In genomic region chr17:49434821-49435581, GRCh38 we compare ENCODE assay signal across 8 cellular contexts. TPM values are rescaled to one million over a fixed set of nuclear protein-coding genes. Genes with fewer than 3 reads are reported as not detected.
A peak's percentile ranks its signal among the peaks of the same experiment; 100 is the strongest.
DNase-seq lines count a peak whose midpoint lies in the region; ATAC-seq, FAIRE-seq and TF ChIP-seq lines count a peak whose summit lies in the region.

No MANE protein-coding gene starts in this region.

- peak; percentile 67 for TF ChIP-seq CTCF in fibroblast of pulmonary artery (IDR thresholded peaks at IDR 0.05; ENCODE audit: low read length, missing control alignments)
- TF ChIP-seq CTCF in pancreas (IDR thresholded peaks at IDR 0.05), result peak; percentile 46 to 70 (median 58)
- TF ChIP-seq CTCF in omental fat pad (IDR thresholded peaks at IDR 0.05), result peak in 1 of 3 donors; percentile 45

- no peak overlapping the region for H3K4me3 ChIP-seq in fibroblast of pulmonary artery (replicated peaks; ENCODE audit: low read depth, low read length)
- no peak overlapping the region for H3K4me3 ChIP-seq in pancreas

- intact Hi-C loops in pancreas (cut with DNase I), result loop anchor here in 2 of 3 donors (5.0 to 10.0 kb wide), 2 partner anchors 117 to 120 kb away; no protein-coding TSS in a partner anchor

- no peak overlapping the region for H3K27ac ChIP-seq in pancreas

- no peak for FAIRE-seq in pancreas (lab: Jason Lieb, UNC)

- 49 to 59% methylated on average over 12 of the region's 12 CpGs for WGBS in pancreas, 2 donors

- H3K9me3 ChIP-seq in pancreas, result no peaks in the 10 kb centered on the region

- ATAC-seq in pancreas (peak in 3 of 4 donors; percentile 46 to 70 (median 69)), omental fat pad (ENCODE audit: low FRiP score) (no peak)

- H3K36me3 ChIP-seq in pancreas, result no peaks in the 10 kb centered on the region

- no peaks in the 10 kb centered on the region for H3K4me1 ChIP-seq in pancreas

- DNase-seq in stimulated activated CD4-positive, alpha-beta T cell treated with anti-CD3 and anti-CD28 coated beads, Interleukin-12 subunit alpha, Interleukin-12 subunit beta, amount 100 ng/mL, for 4 hours, result peak; percentile 37
- DNase-seq in stimulated activated CD4-positive, alpha-beta T cell treated with anti-CD3 and anti-CD28 coated beads, Interleukin-4, amount 100 ng/mL, for 1 hour, result no peak
- DNase-seq in NCI-H2196 treated with DMSO at 0.1 percent for 48 hours (lab: John Stamatoyannopoulos, UW; ENCODE audit: unreplicated experiment), result peak; percentile 14
- peak; percentile 29 for DNase-seq in activated T-cell treated with anti-CD3 and anti-CD28 coated beads for 4 hours
- peak; percentile 61 for DNase-seq in fibroblast of pulmonary artery (ENCODE audit: low read depth)
- peak in 2 of 6 donors; percentile 36 to 46 for DNase-seq in pancreas
- DNase-seq in omental fat pad (ENCODE audit: low spot score), result no peak
- no peak for DNase-seq in ureter (ENCODE audit: low spot score)

- peaks cover 0 to 4% (median 0%) of the 10 kb centered on the region in 4 donors for H3K27me3 ChIP-seq in pancreas

RNA-seq across cellular contexts. Expression of gene PHB1, which starts 20.3 kb away (rescaled TPM):
- total RNA-seq in pancreas (10 to 100 TPM; 30.1 to 71.8 (median 59.4) TPM), omental fat pad (100 to 1,000 TPM in 2 of 4 donors, 10 to 100 TPM in 2; 86.9 to 139 (median 111) TPM), ureter (172 TPM)
- polyA plus RNA-seq in pancreas, result 10 to 100 TPM; 37.6 to 52.8 TPM

Comparison
In these comparisons a context has a peak if more than half of its experiments do, and no peak if none do; other contexts are left out.
1. DNase-seq: peak in stimulated activated CD4-positive, alpha-beta T cell treated with anti-CD3 and anti-CD28 coated beads, Interleukin-12 subunit alpha, Interleukin-12 subunit beta, amount 100 ng/mL, for 4 hours (single experiment), NCI-H2196 treated with DMSO at 0.1 percent for 48 hours (single experiment), activated T-cell treated with anti-CD3 and anti-CD28 coated beads for 4 hours (single experiment) and fibroblast of pulmonary artery (single experiment); none in stimulated activated CD4-positive, alpha-beta T cell treated with anti-CD3 and anti-CD28 coated beads, Interleukin-4, amount 100 ng/mL, for 1 hour (single experiment), omental fat pad (single experiment) and ureter (single experiment).